11 cellular contexts compared by ENCODE assay signal in genomic region chr20:49630396-49630951, GRCh38.
DNase-seq lines count a peak whose midpoint lies in the region; ATAC-seq and TF ChIP-seq lines count a peak whose summit lies in the region.
"Had no signal": no experiment of that assay in that cellular context is flagged by ENCODE, and none has a peak within 500 bp of the region (broad histone marks: within the 10 kb centered on the region; RNA-seq: fewer than 3 reads in every experiment).

No MANE protein-coding gene starts in this region.

- peak overlapping the region in 2 of 4 donors; percentile 43 to 65 for H3K4me3 Mint-ChIP-seq in IgD-negative memory B cell

- H3K4me3 ChIP-seq in gastrocnemius medialis (no peak overlapping the region), uterus (no peak overlapping the region)
- H3K4me3 ChIP-seq: vagina had no signal

- H3K9me3 ChIP-seq in gastrocnemius medialis (peaks cover 0 to 4% (median 0%) of the 10 kb centered on the region in 3 donors), uterus (no peaks in the 10 kb centered on the region)
- H3K9me3 ChIP-seq: vagina had no signal

- TF ChIP-seq POLR2A in gastrocnemius medialis (IDR thresholded peaks at IDR 0.05): no peak
- no peak for TF ChIP-seq POLR2A in uterus (IDR thresholded peaks at IDR 0.05)

- H3K36me3 ChIP-seq in gastrocnemius medialis (peaks cover 0 to 20% of the 10 kb centered on the region in 2 donors), uterus (no peaks in the 10 kb centered on the region)

- peaks cover 18% of the 10 kb centered on the region for H3K27me3 Mint-ChIP-seq in IgD-negative memory B cell

- no peaks in the 10 kb centered on the region for H3K27me3 ChIP-seq in gastrocnemius medialis
- H3K27me3 ChIP-seq in uterus: no peaks in the 10 kb centered on the region
- H3K27me3 ChIP-seq: vagina had no signal

- H3K9me3 Mint-ChIP-seq in IgD-negative memory B cell: peaks cover 0 to 3% (median 0%) of the 10 kb centered on the region in 3 donors

- H3K27ac ChIP-seq in gastrocnemius medialis (peak overlapping the region; percentile 42 to 86 (median 68)), uterus (peak overlapping the region in 1 of 2 donors; percentile 27)
- H3K27ac ChIP-seq: vagina, WERI-Rb-1 had no signal

- peaks cover 39 to 43% (median 42%) of the 10 kb centered on the region in 3 donors for H3K4me1 Mint-ChIP-seq in IgD-negative memory B cell

- DNase-seq in gastrocnemius medialis (no peak), COLO829 (ENCODE audit: low spot score) (no peak), NCI-H2107 (lab: John Stamatoyannopoulos, UW) (no peak), uterus (no peak)
- DNase-seq in stimulated activated naive CD4-positive, alpha-beta T cell treated with Interleukin-2 at 50 U/mL for 16 hours (lab: John Stamatoyannopoulos, UW): no peak
- DNase-seq: NCI-H187 treated with DMSO at 0.1 percent for 48 hours, WERI-Rb-1 had no signal

- peaks cover 35 to 51% of the 10 kb centered on the region in 2 donors for H3K4me1 ChIP-seq in gastrocnemius medialis
- no peaks in the 10 kb centered on the region for H3K4me1 ChIP-seq in uterus
- H3K4me1 ChIP-seq: vagina had no signal

- TF ChIP-seq CTCF in gastrocnemius medialis (IDR thresholded peaks at IDR 0.05 in 4 of 5, conservative IDR thresholded peaks at IDR 0.05 in 1 of 5) (no peak), uterus (IDR thresholded peaks at IDR 0.05) (no peak)

- H3K27ac Mint-ChIP-seq in IgD-negative memory B cell: peak overlapping the region in 2 of 3 donors; percentile 21 to 86

- ATAC-seq in GM18909 (IDR thresholded peaks at IDR 0.05; ENCODE audit: poor library complexity, unreplicated experiment) (peak; percentile 89), HG02571 (IDR thresholded peaks at IDR 0.05; ENCODE audit: unreplicated experiment) (peak; percentile 79), gastrocnemius medialis (no peak)

- H3K36me3 Mint-ChIP-seq in IgD-negative memory B cell: no peaks in the 10 kb centered on the region

- in situ Hi-C loops in gastrocnemius medialis (cut with MboI; ENCODE audit: low sequenced_read_pairs in 4 of 4): no loop called here

- intact Hi-C loops in gastrocnemius medialis (cut with DNase I; ENCODE audit: low total_unique reads) (no loop called here), uterus (cut with DNase I; ENCODE audit: low total_unique reads) (no loop called here)

Comparison
In these comparisons a context has a peak if more than half of its experiments do, and no peak if none do; other contexts are left out.
1. ATAC-seq: peak in GM18909 (single experiment) and HG02571 (single experiment); none in gastrocnemius medialis (0 of 2).